ENCODE assay signal across 1 cellular context in the genomic region with DNA sequence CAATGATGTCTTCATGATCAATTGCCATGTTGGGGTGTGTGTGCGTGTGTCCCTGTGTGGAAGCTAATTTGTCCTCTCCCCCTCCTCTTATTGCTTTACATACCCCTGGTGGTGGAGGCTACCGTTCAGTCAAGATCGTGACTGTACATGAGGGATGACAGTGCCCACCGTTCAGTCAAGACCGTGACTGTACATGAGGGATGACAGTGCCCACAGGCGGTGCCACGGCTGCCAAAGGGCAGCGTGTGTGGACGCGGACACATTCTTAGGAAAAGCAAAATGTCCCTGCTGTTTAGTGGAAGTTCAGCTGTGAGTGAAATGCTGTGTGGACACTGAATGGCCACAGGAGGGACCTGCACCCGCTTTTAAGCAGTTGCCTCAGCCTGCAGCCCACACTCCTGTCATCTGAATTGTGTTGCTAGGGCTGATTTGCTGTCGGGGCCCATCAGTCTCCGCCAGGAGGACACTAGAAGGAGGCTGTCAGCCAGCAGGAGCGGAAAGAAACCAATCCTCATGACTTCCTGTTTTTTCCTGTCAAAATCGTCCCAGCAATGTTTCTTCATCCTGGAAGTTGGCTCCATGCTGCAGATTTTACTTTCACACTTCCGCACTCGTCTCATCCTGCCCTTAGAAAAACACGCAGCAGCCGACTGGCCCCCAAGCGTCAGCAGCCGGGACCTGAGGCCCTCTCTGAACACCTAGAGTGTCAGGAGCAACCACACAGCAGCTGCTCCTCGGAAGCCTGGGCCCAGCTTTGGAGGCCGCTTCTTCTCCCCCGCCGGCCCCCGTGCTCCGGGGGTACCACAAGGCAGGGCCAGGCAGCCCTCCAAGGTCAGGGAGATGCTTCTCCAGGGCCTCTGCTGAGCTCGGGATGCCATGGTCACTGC.
TF ChIP-seq lines count a peak whose summit lies in the region.

No MANE protein-coding gene starts in this region.

TF ChIP-seq in K562, 482 proteins besides CTCF, POLR2A, EP300 and RAD21 (continued from another document):
- TF ChIP-seq, protein P1, sequence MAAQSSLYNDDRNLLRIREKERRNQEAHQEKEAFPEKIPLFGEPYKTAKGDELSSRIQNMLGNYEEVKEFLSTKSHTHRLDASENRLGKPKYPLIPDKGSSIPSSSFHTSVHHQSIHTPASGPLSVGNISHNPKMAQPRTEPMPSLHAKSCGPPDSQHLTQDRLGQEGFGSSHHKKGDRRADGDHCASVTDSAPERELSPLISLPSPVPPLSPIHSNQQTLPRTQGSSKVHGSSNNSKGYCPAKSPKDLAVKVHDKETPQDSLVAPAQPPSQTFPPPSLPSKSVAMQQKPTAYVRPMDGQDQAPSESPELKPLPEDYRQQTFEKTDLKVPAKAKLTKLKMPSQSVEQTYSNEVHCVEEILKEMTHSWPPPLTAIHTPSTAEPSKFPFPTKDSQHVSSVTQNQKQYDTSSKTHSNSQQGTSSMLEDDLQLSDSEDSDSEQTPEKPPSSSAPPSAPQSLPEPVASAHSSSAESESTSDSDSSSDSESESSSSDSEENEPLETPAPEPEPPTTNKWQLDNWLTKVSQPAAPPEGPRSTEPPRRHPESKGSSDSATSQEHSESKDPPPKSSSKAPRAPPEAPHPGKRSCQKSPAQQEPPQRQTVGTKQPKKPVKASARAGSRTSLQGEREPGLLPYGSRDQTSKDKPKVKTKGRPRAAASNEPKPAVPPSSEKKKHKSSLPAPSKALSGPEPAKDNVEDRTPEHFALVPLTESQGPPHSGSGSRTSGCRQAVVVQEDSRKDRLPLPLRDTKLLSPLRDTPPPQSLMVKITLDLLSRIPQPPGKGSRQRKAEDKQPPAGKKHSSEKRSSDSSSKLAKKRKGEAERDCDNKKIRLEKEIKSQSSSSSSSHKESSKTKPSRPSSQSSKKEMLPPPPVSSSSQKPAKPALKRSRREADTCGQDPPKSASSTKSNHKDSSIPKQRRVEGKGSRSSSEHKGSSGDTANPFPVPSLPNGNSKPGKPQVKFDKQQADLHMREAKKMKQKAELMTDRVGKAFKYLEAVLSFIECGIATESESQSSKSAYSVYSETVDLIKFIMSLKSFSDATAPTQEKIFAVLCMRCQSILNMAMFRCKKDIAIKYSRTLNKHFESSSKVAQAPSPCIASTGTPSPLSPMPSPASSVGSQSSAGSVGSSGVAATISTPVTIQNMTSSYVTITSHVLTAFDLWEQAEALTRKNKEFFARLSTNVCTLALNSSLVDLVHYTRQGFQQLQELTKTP (IDR thresholded peaks at IDR 0.05; ENCODE audit: low read depth in 1 of 2, partially characterized antibody in 2 of 2), result peak in 1 of 2 experiments; percentile 72
- TF ChIP-seq, protein P2, sequence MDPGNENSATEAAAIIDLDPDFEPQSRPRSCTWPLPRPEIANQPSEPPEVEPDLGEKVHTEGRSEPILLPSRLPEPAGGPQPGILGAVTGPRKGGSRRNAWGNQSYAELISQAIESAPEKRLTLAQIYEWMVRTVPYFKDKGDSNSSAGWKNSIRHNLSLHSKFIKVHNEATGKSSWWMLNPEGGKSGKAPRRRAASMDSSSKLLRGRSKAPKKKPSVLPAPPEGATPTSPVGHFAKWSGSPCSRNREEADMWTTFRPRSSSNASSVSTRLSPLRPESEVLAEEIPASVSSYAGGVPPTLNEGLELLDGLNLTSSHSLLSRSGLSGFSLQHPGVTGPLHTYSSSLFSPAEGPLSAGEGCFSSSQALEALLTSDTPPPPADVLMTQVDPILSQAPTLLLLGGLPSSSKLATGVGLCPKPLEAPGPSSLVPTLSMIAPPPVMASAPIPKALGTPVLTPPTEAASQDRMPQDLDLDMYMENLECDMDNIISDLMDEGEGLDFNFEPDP (CRISPR knock-in tag; IDR thresholded peaks at IDR 0.05), result no peak
- TF ChIP-seq CEBPG (CRISPR knock-in tag; IDR thresholded peaks at IDR 0.05), result peak; percentile 48
- TF ChIP-seq CEBPG (tag; conservative IDR thresholded peaks at IDR 0.05 in 1 of 2, IDR thresholded peaks at IDR 0.05 in 1 of 2), result no peak
- TF ChIP-seq BRD9 (IDR thresholded peaks at IDR 0.05; ENCODE audit: low read depth, partially characterized antibody), result no peak
- TF ChIP-seq, protein P3, sequence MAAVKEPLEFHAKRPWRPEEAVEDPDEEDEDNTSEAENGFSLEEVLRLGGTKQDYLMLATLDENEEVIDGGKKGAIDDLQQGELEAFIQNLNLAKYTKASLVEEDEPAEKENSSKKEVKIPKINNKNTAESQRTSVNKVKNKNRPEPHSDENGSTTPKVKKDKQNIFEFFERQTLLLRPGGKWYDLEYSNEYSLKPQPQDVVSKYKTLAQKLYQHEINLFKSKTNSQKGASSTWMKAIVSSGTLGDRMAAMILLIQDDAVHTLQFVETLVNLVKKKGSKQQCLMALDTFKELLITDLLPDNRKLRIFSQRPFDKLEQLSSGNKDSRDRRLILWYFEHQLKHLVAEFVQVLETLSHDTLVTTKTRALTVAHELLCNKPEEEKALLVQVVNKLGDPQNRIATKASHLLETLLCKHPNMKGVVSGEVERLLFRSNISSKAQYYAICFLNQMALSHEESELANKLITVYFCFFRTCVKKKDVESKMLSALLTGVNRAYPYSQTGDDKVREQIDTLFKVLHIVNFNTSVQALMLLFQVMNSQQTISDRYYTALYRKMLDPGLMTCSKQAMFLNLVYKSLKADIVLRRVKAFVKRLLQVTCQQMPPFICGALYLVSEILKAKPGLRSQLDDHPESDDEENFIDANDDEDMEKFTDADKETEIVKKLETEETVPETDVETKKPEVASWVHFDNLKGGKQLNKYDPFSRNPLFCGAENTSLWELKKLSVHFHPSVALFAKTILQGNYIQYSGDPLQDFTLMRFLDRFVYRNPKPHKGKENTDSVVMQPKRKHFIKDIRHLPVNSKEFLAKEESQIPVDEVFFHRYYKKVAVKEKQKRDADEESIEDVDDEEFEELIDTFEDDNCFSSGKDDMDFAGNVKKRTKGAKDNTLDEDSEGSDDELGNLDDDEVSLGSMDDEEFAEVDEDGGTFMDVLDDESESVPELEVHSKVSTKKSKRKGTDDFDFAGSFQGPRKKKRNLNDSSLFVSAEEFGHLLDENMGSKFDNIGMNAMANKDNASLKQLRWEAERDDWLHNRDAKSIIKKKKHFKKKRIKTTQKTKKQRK (IDR thresholded peaks at IDR 0.05; ENCODE audit: borderline replicate concordance, low read depth, low read length), result no peak
- no peak for TF ChIP-seq GATAD2B (IDR thresholded peaks at IDR 0.05; ENCODE audit: borderline replicate concordance)
- TF ChIP-seq SREBF2 (CRISPR knock-in tag; IDR thresholded peaks at IDR 0.05), result no peak
- no peak for TF ChIP-seq POLR2G (IDR thresholded peaks at IDR 0.05; ENCODE audit: low read depth, low read length)
- TF ChIP-seq POLR3G (IDR thresholded peaks at IDR 0.05; ENCODE audit: extremely low read depth, insufficient read length, insufficient replicate concordance), result no peak
- 0 out of 2 replicates have a peak, but pooled peaks have one; percentile 10 for TF ChIP-seq SMC3 (conservative IDR thresholded peaks at IDR 0.05; ENCODE audit: insufficient read depth, low read depth, low read length)
